8 cellular contexts compared by ENCODE assay signal in genomic region chr16:70427786-70428177, GRCh38. TPM values are rescaled to one million over a fixed set of nuclear protein-coding genes. Genes with fewer than 3 reads are reported as not detected.
DNase-seq lines count a peak whose midpoint lies in the region; ATAC-seq and TF ChIP-seq lines count a peak whose summit lies in the region.

No MANE protein-coding gene starts in this region.

- peak overlapping the region; percentile 65; the same call in 1 of the 2 replicates for H3K9ac ChIP-seq in OCI-LY3 (ENCODE audit: low read length)

- peak overlapping the region; percentile 81 for H3K4me2 ChIP-seq in OCI-LY3 (ENCODE audit: low read length)

- H3K79me2 ChIP-seq in OCI-LY3 (ENCODE audit: low read length), result peaks cover 80% of the 10 kb centered on the region

- H3K4me1 ChIP-seq in OCI-LY3 (ENCODE audit: low read length), result peaks cover 64% of the 10 kb centered on the region
- peaks cover 32% of the 10 kb centered on the region for H3K4me1 ChIP-seq in ectodermal cell (ENCODE audit: control insufficient read depth, insufficient read depth, low read length)
- H3K4me1 ChIP-seq in neutrophil (ENCODE audit: control insufficient read depth in 1 of 2, insufficient read depth in 1 of 2, low read depth in 1 of 2, low read length in 1 of 2), result peaks cover 97 to 98% of the 10 kb centered on the region in 2 experiments

- H3K27me3 ChIP-seq in OCI-LY3 (ENCODE audit: low read depth, low read length) (no peaks in the 10 kb centered on the region), ectodermal cell (ENCODE audit: control insufficient read depth, insufficient read depth, low read length, poor library complexity, severe bottlenecking) (no peaks in the 10 kb centered on the region), neutrophil (no peaks in the 10 kb centered on the region)

- WGBS in ectodermal cell, 2 experiments, result 71 to 72% methylated on average over 4 of the region's 4 CpGs

- no peak overlapping the region for H3K4me3 ChIP-seq in OCI-LY3 (ENCODE audit: low read length)
- H3K4me3 ChIP-seq in ectodermal cell (ENCODE audit: insufficient read depth, low read depth, low read length), result peak overlapping the region; percentile 15
- peak overlapping the region; percentile 55 to 56 for H3K4me3 ChIP-seq in neutrophil (ENCODE audit: low read depth in 1 of 2, low read length in 1 of 2)

- TF ChIP-seq CTCF in C4-2B (conservative IDR thresholded peaks at IDR 0.05) (no peak), OCI-LY3 (IDR thresholded peaks at IDR 0.05; ENCODE audit: low read depth, low read length) (no peak), neutrophil (IDR thresholded peaks at IDR 0.05) (no peak)

- H3K36me3 ChIP-seq in OCI-LY3 (replicated peaks; ENCODE audit: low read depth, low read length), result peaks cover 6% of the 10 kb centered on the region
- no peaks in the 10 kb centered on the region for H3K36me3 ChIP-seq in ectodermal cell (ENCODE audit: control insufficient read depth, insufficient read depth, low read length)
- no peaks in the 10 kb centered on the region for H3K36me3 ChIP-seq in neutrophil

- DNase-seq in SW 1271 (lab: John Stamatoyannopoulos, UW), result no peak
- no peak for DNase-seq in SW480 (ENCODE audit: low spot score)
- DNase-seq in kidney glomerular epithelial cell (lab: John Stamatoyannopoulos, UW), result no peak

- no peak overlapping the region for H2AFZ ChIP-seq in OCI-LY3 (ENCODE audit: low read depth, low read length)

- no peak for ATAC-seq in GM18861 (IDR thresholded peaks at IDR 0.05; ENCODE audit: unreplicated experiment)

- H3K9me3 ChIP-seq in OCI-LY3 (ENCODE audit: insufficient read depth, low read length), result no peaks in the 10 kb centered on the region
- no peaks in the 10 kb centered on the region for H3K9me3 ChIP-seq in ectodermal cell (ENCODE audit: control insufficient read depth, low read length)
- H3K9me3 ChIP-seq in neutrophil, result no peaks in the 10 kb centered on the region

- H3K27ac ChIP-seq in C4-2B (peak overlapping the region; percentile 79), OCI-LY3 (ENCODE audit: low read length) (peak overlapping the region; percentile 97), ectodermal cell (ENCODE audit: insufficient read depth, low read depth, low read length, poor library complexity, severe bottlenecking) (peak overlapping the region; percentile 89), neutrophil (peak overlapping the region; percentile 99)

- H4K20me1 ChIP-seq in OCI-LY3 (ENCODE audit: insufficient read depth, low read length), result peaks cover 26% of the 10 kb centered on the region

RNA-seq across cellular contexts. Expression of gene ST3GAL2, which starts 11.1 kb away (rescaled TPM):
- polyA plus RNA-seq in ectodermal cell (2013, experiment 1 of 4), result 25.5 TPM
- polyA plus RNA-seq in ectodermal cell (2013, experiment 2 of 4), result 25.9 TPM
- polyA plus RNA-seq in ectodermal cell (2013, experiment 3 of 4), result 19.5 TPM
- 20.4 TPM for polyA plus RNA-seq in ectodermal cell (2013, experiment 4 of 4)

RNA-seq across cellular contexts. Expression of gene FCSK, which starts 26.6 kb away (rescaled TPM):
- 8.4 TPM for polyA plus RNA-seq in ectodermal cell (2013, experiment 1 of 4)
- polyA plus RNA-seq in ectodermal cell (2013, experiment 2 of 4), result 7.1 TPM
- polyA plus RNA-seq in ectodermal cell (2013, experiment 3 of 4), result 5.4 TPM
- polyA plus RNA-seq in ectodermal cell (2013, experiment 4 of 4), result 8.5 TPM
